In the genomic region with DNA sequence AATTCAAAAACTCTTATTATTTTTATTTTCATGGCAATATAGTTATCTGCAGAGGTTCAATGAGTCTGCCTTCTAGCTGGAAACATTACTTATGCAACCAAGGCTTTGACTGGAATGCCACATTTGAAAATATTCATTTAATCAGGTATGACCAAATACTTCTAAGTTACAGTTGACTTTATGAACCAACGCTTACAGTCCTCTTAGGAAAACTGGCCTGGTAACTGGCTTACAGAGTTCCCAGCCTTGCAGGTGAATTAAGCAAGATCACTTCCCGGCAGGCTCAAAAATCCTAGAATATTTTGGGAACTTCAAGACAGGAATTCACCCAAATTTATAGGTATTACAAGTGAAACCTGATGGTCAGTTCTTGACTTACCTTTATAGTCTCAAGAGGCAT, we compare ENCODE assay signal across 14 cellular contexts. TPM values are rescaled to one million over a fixed set of nuclear protein-coding genes. Genes with fewer than 3 reads are reported as not detected.
A peak's percentile ranks its signal among the peaks of the same experiment; 100 is the strongest.
DNase-seq lines count a peak whose midpoint lies in the region; ATAC-seq and TF ChIP-seq lines count a peak whose summit lies in the region.
"Had no signal": no experiment of that assay in that cellular context is flagged by ENCODE, and none has a peak within 500 bp of the region (broad histone marks: within the 10 kb centered on the region; RNA-seq: fewer than 3 reads in every experiment).

No MANE protein-coding gene starts in this region.

- H3K27ac ChIP-seq in GM23248 (peak overlapping the region; percentile 31), upper lobe of right lung (no peak overlapping the region)
- H3K27ac ChIP-seq: C4-2B had no signal

- H3K9me3 ChIP-seq in GM23248 (ENCODE audit: low read depth) (no peaks in the 10 kb centered on the region), upper lobe of right lung (no peaks in the 10 kb centered on the region)
- H3K9me3 ChIP-seq: Caco-2 had no signal

- CTCF ChIA-PET in WTC11 (lab: Charles Lee) = no interaction called here

- in situ Hi-C loops in GM23248 (cut with MboI) = no loop called here

- H3K27me3 ChIP-seq in GM23248 (replicated peaks; ENCODE audit: insufficient read depth) (no peaks in the 10 kb centered on the region), upper lobe of right lung (no peaks in the 10 kb centered on the region)

- intact Hi-C loops in upper lobe of right lung (cut with DNase I) = no loop called here

- peaks cover 20% of the 10 kb centered on the region for H3F3A ChIP-seq in GM23248 (ENCODE audit: insufficient read depth)

- H2AFZ ChIP-seq in GM23248 = no peak overlapping the region

- no peak overlapping the region for H3K9ac ChIP-seq in GM23248

- no peaks in the 10 kb centered on the region for H3K9me2 ChIP-seq in GM23248 (ENCODE audit: insufficient read depth)

- ATAC-seq in WTC11 (no peak), left lobe of liver (peak; percentile 18), upper lobe of right lung (peak; percentile 62), HG03520 (IDR thresholded peaks at IDR 0.05; ENCODE audit: unreplicated experiment) (no peak)
- ATAC-seq: HepG2 had no signal

- POLR2A ChIA-PET in WTC11 (lab: Charles Lee) = interaction anchor here (0.6 kb wide), 2 partner anchors 66 to 447 kb away, joined by 3 to 7 read pairs; no protein-coding TSS in a partner anchor

- TF ChIP-seq CTCF in WTC11 (IDR thresholded peaks at IDR 0.05) (no peak), upper lobe of right lung (IDR thresholded peaks at IDR 0.05) (no peak)

- H3K79me2 ChIP-seq in GM23248 (ENCODE audit: insufficient read depth) = peaks cover 97% of the 10 kb centered on the region

- H3K9me3 Mint-ChIP-seq in WTC11 = no peaks in the 10 kb centered on the region

- peaks cover 21% of the 10 kb centered on the region for H3K4me1 ChIP-seq in GM23248 (ENCODE audit: insufficient read depth)
- peaks cover 12% of the 10 kb centered on the region for H3K4me1 ChIP-seq in upper lobe of right lung
- H3K4me1 ChIP-seq: Caco-2 had no signal

- no peaks in the 10 kb centered on the region for H3K36me3 Mint-ChIP-seq in WTC11
- H3K36me3 Mint-ChIP-seq: IgD-negative memory B cell had no signal

- H3K4me3 Mint-ChIP-seq in WTC11 = no peak overlapping the region
- H3K4me3 Mint-ChIP-seq: CD4-positive, alpha-beta T cell; IgD-negative memory B cell had no signal

- peaks cover 38% of the 10 kb centered on the region for H3K4me1 Mint-ChIP-seq in WTC11
- H3K4me1 Mint-ChIP-seq: IgD-negative memory B cell had no signal

- H3K4me3 ChIP-seq in GM23248 (no peak overlapping the region), upper lobe of right lung (no peak overlapping the region)

- H3K36me3 ChIP-seq in GM23248 (ENCODE audit: low read depth) (no peaks in the 10 kb centered on the region), upper lobe of right lung (no peaks in the 10 kb centered on the region)

- H3K27ac Mint-ChIP-seq in WTC11 = peak overlapping the region; percentile 90; the same call in 1 of the 2 replicates
- H3K27ac Mint-ChIP-seq: CD4-positive, alpha-beta T cell; IgD-negative memory B cell had no signal

- WGBS in GM23248 (ENCODE audit: low coverage in 1 of 2, low lambda C conversion rate in 2 of 2, missing lambda C conversion rate in 2 of 2), 2 experiments = 51 to 60% methylated on average over 2 of the region's 2 CpGs

- 0 out of 2 replicates have a peak, but pooled peaks cover 13% of the 10 kb centered on the region for H4K20me1 ChIP-seq in GM23248 (ENCODE audit: insufficient read depth)

- H3K27me3 Mint-ChIP-seq in WTC11 (ENCODE audit: low read depth) = no peaks in the 10 kb centered on the region
- H3K27me3 Mint-ChIP-seq: CD4-positive, alpha-beta T cell had no signal

- no peak for DNase-seq in GM23248
- no peak for DNase-seq in WTC11 (ENCODE audit: low spot score)
- no peak for DNase-seq in left lobe of liver (ENCODE audit: low spot score)
- no peak for DNase-seq in upper lobe of right lung
- DNase-seq in NCI-H1930 (lab: John Stamatoyannopoulos, UW) = no peak
- no peak for DNase-seq in DMS79 treated with DMSO at 0.1 percent for 48 hours (lab: John Stamatoyannopoulos, UW)
- DNase-seq: AML-193; Caco-2; CD4-positive, alpha-beta T cell; GDM1 had no signal

- peak overlapping the region; percentile 32 for H3K4me2 ChIP-seq in GM23248 (ENCODE audit: unreplicated experiment)

TF ChIP-seq in WTC11, 78 proteins besides CTCF, POLR2A, EP300 and RAD21:
- TF ChIP-seq OVOL2 (CRISPR knock-in tag; IDR thresholded peaks at IDR 0.05; ENCODE audit: borderline replicate concordance) (no peak), HMGA2 (CRISPR knock-in tag; IDR thresholded peaks at IDR 0.05) (no peak), RORB (CRISPR knock-in tag; IDR thresholded peaks at IDR 0.05) (no peak), CREB1 (CRISPR knock-in tag; IDR thresholded peaks at IDR 0.05) (no peak), PRDM15 (CRISPR knock-in tag; IDR thresholded peaks at IDR 0.05) (no peak), ZNF416 (CRISPR knock-in tag; IDR thresholded peaks at IDR 0.05) (no peak)
- TF ChIP-seq, protein P1, sequence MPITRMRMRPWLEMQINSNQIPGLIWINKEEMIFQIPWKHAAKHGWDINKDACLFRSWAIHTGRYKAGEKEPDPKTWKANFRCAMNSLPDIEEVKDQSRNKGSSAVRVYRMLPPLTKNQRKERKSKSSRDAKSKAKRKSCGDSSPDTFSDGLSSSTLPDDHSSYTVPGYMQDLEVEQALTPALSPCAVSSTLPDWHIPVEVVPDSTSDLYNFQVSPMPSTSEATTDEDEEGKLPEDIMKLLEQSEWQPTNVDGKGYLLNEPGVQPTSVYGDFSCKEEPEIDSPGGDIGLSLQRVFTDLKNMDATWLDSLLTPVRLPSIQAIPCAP (CRISPR knock-in tag; IDR thresholded peaks at IDR 0.05) = no peak
TF ChIP-seq in WTC11: peak in this region for 0.

RNA-seq across cellular contexts. Expression of gene LRP6, which starts 12.3 kb away (rescaled TPM):
- 19.2 and 20.1 TPM in 2 replicates for total RNA-seq in GM23248 (2014; rRNA removed; shearing (Covaris generic))
- polyA plus RNA-seq in GM23248 (2016; fragmentation: Nextera tagmentation; extraction: Ambion mirVana) = 10.3 and 10.8 TPM in 2 replicates
- total RNA-seq in WTC11 (2021) = 61.9 to 72.8 TPM (median 68.8 TPM) in 3 replicates
- 36.3 TPM for total RNA-seq in left lobe of liver
- 55.8 TPM for total RNA-seq in upper lobe of right lung
- polyA plus RNA-seq: IgD-negative memory B cell had no signal

Comparison
In these comparisons a context has a peak if more than half of its experiments do, and no peak if none do; other contexts are left out.
1. ATAC-seq: peak in left lobe of liver (single experiment) and upper lobe of right lung (single experiment); none in WTC11 (single experiment) and HG03520 (single experiment).